ENCODE assay signal across 19 cellular contexts in the genomic region with DNA sequence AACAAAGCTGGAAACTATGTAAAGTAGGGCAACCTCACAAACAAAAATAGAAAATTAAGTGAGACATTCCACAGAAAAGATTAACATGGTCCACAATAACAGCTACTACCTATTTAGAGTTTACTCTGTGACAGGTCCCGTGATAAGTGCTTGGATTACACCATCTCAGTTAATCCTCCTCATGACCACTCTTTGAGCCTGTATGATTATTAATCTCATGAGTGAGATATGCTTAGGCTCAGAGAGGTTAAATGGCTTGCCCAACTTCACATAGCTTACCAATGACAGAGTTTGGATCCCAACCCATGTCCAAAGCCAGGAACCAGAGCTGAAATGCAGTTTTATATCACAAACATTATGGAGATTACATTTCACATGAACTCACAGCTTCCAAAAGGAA. TPM values are rescaled to one million over a fixed set of nuclear protein-coding genes. Genes with fewer than 3 reads are reported as not detected.
"Had no signal": no experiment of that assay in that cellular context is flagged by ENCODE, and none has a peak within 500 bp of the region (broad histone marks: within the 10 kb centered on the region; RNA-seq: fewer than 3 reads in every experiment).

No MANE protein-coding gene starts in this region.

- H3K27ac Mint-ChIP-seq: IgD-negative memory B cell had no signal

- H3K27me3 ChIP-seq: SJSA1 had no signal

- H3K9me3 ChIP-seq: SJSA1 had no signal

- H3K4me3 Mint-ChIP-seq: IgD-negative memory B cell had no signal

- H3K27me3 Mint-ChIP-seq: IgD-negative memory B cell had no signal

- H3K4me1 Mint-ChIP-seq: IgD-negative memory B cell had no signal

- H3K4me3 ChIP-seq: SJSA1, SK-N-MC had no signal

- H3K27ac ChIP-seq: SJSA1, SK-N-MC had no signal

- H3K4me1 ChIP-seq: SJSA1 had no signal

- DNase-seq: MV-4-11, NCI-H1048, NCI-H1105, NCI-H1417, NCI-H1436 treated with DMSO at 0.1 percent for 48 hours, NCI-H1694, NCI-H187 treated with DMSO at 0.1 percent for 48 hours, NCI-H2029 treated with DMSO at 0.1 percent for 48 hours, NCI-H2171 treated with DMSO at 0.1 percent for 48 hours, NCI-H345, NCI-H446 treated with DMSO at 0.1 percent for 48 hours, NCI-H510A treated with DMSO at 0.1 percent for 48 hours, NCI-H526, Right ventricle myocardium superior, SIG-M5 had no signal

- H3K36me3 ChIP-seq: SJSA1 had no signal

RNA-seq across cellular contexts. Expression of gene KLF7, which starts 37.3 kb away (rescaled TPM):
- total RNA-seq: HT-29 had no signal
